In genomic region chr4:184762100-184762499, GRCh38 we compare ENCODE assay signal across 3 cellular contexts.
TF ChIP-seq lines count a peak whose summit lies in the region.

No MANE protein-coding gene starts in this region.

TF ChIP-seq in HepG2, 621 proteins besides CTCF, POLR2A, EP300 and RAD21:
- no peak for TF ChIP-seq UBTF (CRISPR knock-in tag; IDR thresholded peaks at IDR 0.05)

TF ChIP-seq in WTC11, 78 proteins besides CTCF, POLR2A, EP300 and RAD21 (continued from another document):
- no peak for TF ChIP-seq NFATC4 (CRISPR knock-in tag; IDR thresholded peaks at IDR 0.05)

TF ChIP-seq in SK-N-SH, 30 proteins besides CTCF, POLR2A, EP300 and RAD21 (continued from another document):
- TF ChIP-seq REST (IDR thresholded peaks at IDR 0.05; ENCODE audit: low read depth, low read length) (no peak), ELF1 (IDR thresholded peaks at IDR 0.05) (no peak), NFIC (IDR thresholded peaks at IDR 0.05; ENCODE audit: borderline replicate concordance) (no peak), MAX (IDR thresholded peaks at IDR 0.05; ENCODE audit: low read depth) (no peak), MXI1 (IDR thresholded peaks at IDR 0.05; ENCODE audit: low read depth, low read length) (no peak), CHD2 (IDR thresholded peaks at IDR 0.05; ENCODE audit: low read length, partially characterized antibody) (no peak), RXRA (IDR thresholded peaks at IDR 0.05; ENCODE audit: borderline replicate concordance, low read depth) (no peak), USF1 (IDR thresholded peaks at IDR 0.05; ENCODE audit: borderline replicate concordance, low read depth) (no peak), ZBTB33 (IDR thresholded peaks at IDR 0.05; ENCODE audit: borderline replicate concordance, low read depth) (no peak), TCF12 (IDR thresholded peaks at IDR 0.05) (no peak), RCOR1 (IDR thresholded peaks at IDR 0.05; ENCODE audit: low read length) (no peak), PBX3 (IDR thresholded peaks at IDR 0.05) (no peak)
